8 cellular contexts compared by ENCODE assay signal in genomic region chr2:38146917-38147307, GRCh38.
A peak's percentile ranks its signal among the peaks of the same experiment; 100 is the strongest.
DNase-seq lines count a peak whose midpoint lies in the region; ATAC-seq and TF ChIP-seq lines count a peak whose summit lies in the region.

No MANE protein-coding gene starts in this region.

- H3K4me3 Mint-ChIP-seq in activated CD8-positive, alpha-beta memory T cell treated with anti-CD3 and anti-CD28 coated beads, Interleukin-2, amount 10 ng/mL, durations not matched to agents 7 days and 5 days = no peak overlapping the region
- H3K4me3 Mint-ChIP-seq in neural progenitor cell = no peak overlapping the region

- no peaks in the 10 kb centered on the region for H3K27me3 ChIP-seq in neural progenitor cell

- H3K79me2 ChIP-seq in neural progenitor cell (ENCODE audit: low read depth) = no peaks in the 10 kb centered on the region

- H3K27ac ChIP-seq in RWPE1 (peak overlapping the region; percentile 99), neural progenitor cell (no peak overlapping the region)

- H3K4me2 ChIP-seq in neural progenitor cell = no peak overlapping the region

- H3K4me1 Mint-ChIP-seq in activated CD8-positive, alpha-beta memory T cell treated with anti-CD3 and anti-CD28 coated beads, Interleukin-2, amount 10 ng/mL, durations not matched to agents 7 days and 5 days = peaks cover 14% of the 10 kb centered on the region
- H3K4me1 Mint-ChIP-seq in neural progenitor cell = peaks cover 5% of the 10 kb centered on the region

- no peaks in the 10 kb centered on the region for H3K4me1 ChIP-seq in neural progenitor cell

- no peak for TF ChIP-seq CTCF in RWPE1 (conservative IDR thresholded peaks at IDR 0.05; ENCODE audit: low read depth)
- TF ChIP-seq CTCF in retinal pigment epithelial cell (conservative IDR thresholded peaks at IDR 0.05; ENCODE audit: low read depth, low read length) = no peak
- TF ChIP-seq CTCF in neural progenitor cell (IDR thresholded peaks at IDR 0.05) = no peak

- H3K9me3 ChIP-seq in neural progenitor cell (ENCODE audit: low read depth) = no peaks in the 10 kb centered on the region

- peaks cover 13% of the 10 kb centered on the region for H3K27me3 Mint-ChIP-seq in activated CD8-positive, alpha-beta memory T cell treated with anti-CD3 and anti-CD28 coated beads, Interleukin-2, amount 10 ng/mL, durations not matched to agents 7 days and 5 days
- no peaks in the 10 kb centered on the region for H3K27me3 Mint-ChIP-seq in neural progenitor cell (ENCODE audit: insufficient read depth, low read depth)

- no peak overlapping the region for H3K4me3 ChIP-seq in retinal pigment epithelial cell (ENCODE audit: low read length)
- no peak overlapping the region for H3K4me3 ChIP-seq in neural progenitor cell

- no peak overlapping the region for H3K27ac Mint-ChIP-seq in activated CD8-positive, alpha-beta memory T cell treated with anti-CD3 and anti-CD28 coated beads, Interleukin-2, amount 10 ng/mL, durations not matched to agents 7 days and 5 days
- H3K27ac Mint-ChIP-seq in neural progenitor cell = no peak overlapping the region

- H3K9me3 Mint-ChIP-seq in activated CD8-positive, alpha-beta memory T cell treated with anti-CD3 and anti-CD28 coated beads, Interleukin-2, amount 10 ng/mL, durations not matched to agents 7 days and 5 days (ENCODE audit: low read depth) = no peaks in the 10 kb centered on the region
- no peaks in the 10 kb centered on the region for H3K9me3 Mint-ChIP-seq in neural progenitor cell

- CTCF ChIA-PET in activated CD8-positive, alpha-beta memory T cell treated with anti-CD3 and anti-CD28 coated beads, Interleukin-2, amount 10 ng/mL, durations not matched to agents 7 days and 5 days (lab: Charles Lee) = no interaction called here
- CTCF ChIA-PET in RWPE1 (lab: Yijun Ruan, JAX) = interaction anchor here (1.2 to 1.4 kb wide), 2 partner anchors 19 to 71 kb away, joined by 3 to 7 read pairs; partner anchors contain the start of gene CYP1B1

- H4K20me1 ChIP-seq in neural progenitor cell (ENCODE audit: low read depth) = no peaks in the 10 kb centered on the region

- no peaks in the 10 kb centered on the region for H3F3A ChIP-seq in neural progenitor cell (ENCODE audit: low read depth)

- ATAC-seq in activated CD8-positive, alpha-beta memory T cell treated with anti-CD3 and anti-CD28 coated beads, Interleukin-2, amount 10 ng/mL, durations not matched to agents 7 days and 5 days = peak; percentile 30
- ATAC-seq in HG02885 (IDR thresholded peaks at IDR 0.05; ENCODE audit: poor library complexity, unreplicated experiment) = peak; percentile 96
- ATAC-seq in activated CD4-positive, CD25-positive, alpha-beta regulatory T cell treated with anti-CD3 and anti-CD28 coated beads, Interleukin-2, amount 50 U/mL, for 24 hours = no peak

- H3K36me3 Mint-ChIP-seq in activated CD8-positive, alpha-beta memory T cell treated with anti-CD3 and anti-CD28 coated beads, Interleukin-2, amount 10 ng/mL, durations not matched to agents 7 days and 5 days = no peaks in the 10 kb centered on the region
- H3K36me3 Mint-ChIP-seq in neural progenitor cell = no peaks in the 10 kb centered on the region

- H2AFZ ChIP-seq in neural progenitor cell (replicated peaks) = no peak overlapping the region

- no peak overlapping the region for H3K9ac ChIP-seq in neural progenitor cell

- peak; percentile 42 for DNase-seq in activated CD8-positive, alpha-beta memory T cell treated with anti-CD3 and anti-CD28 coated beads, Interleukin-2, amount 10 ng/mL, durations not matched to agents 7 days and 5 days
- DNase-seq in activated CD8-positive, alpha-beta memory T cell treated with anti-CD3 and anti-CD28 coated beads for 24 hours = no peak
- DNase-seq in RWPE1 (ENCODE audit: low spot score) (peak; percentile 89), fibroblast of peridontal ligament (ENCODE audit: extremely low read depth) (peak; percentile 98), retinal pigment epithelial cell (ENCODE audit: low read depth) (peak; percentile 96), neural progenitor cell (ENCODE audit: low spot score) (no peak)

- POLR2A ChIA-PET in RWPE1 (lab: Yijun Ruan, JAX; ENCODE audit: low non-redundant PET) = no interaction called here

- no peaks in the 10 kb centered on the region for H3K36me3 ChIP-seq in neural progenitor cell

Comparison
In these comparisons a context has a peak if more than half of its experiments do, and no peak if none do; other contexts are left out.
1. DNase-seq: peak in activated CD8-positive, alpha-beta memory T cell treated with anti-CD3 and anti-CD28 coated beads, Interleukin-2, amount 10 ng/mL, durations not matched to agents 7 days and 5 days (single experiment), RWPE1 (single experiment), fibroblast of peridontal ligament (single experiment) and retinal pigment epithelial cell (single experiment); none in activated CD8-positive, alpha-beta memory T cell treated with anti-CD3 and anti-CD28 coated beads for 24 hours (single experiment) and neural progenitor cell (single experiment).
2. ATAC-seq: peak in activated CD8-positive, alpha-beta memory T cell treated with anti-CD3 and anti-CD28 coated beads, Interleukin-2, amount 10 ng/mL, durations not matched to agents 7 days and 5 days (single experiment) and HG02885 (single experiment); none in activated CD4-positive, CD25-positive, alpha-beta regulatory T cell treated with anti-CD3 and anti-CD28 coated beads, Interleukin-2, amount 50 U/mL, for 24 hours (0 of 2).